10 cellular contexts compared by ENCODE assay signal in the genomic region with DNA sequence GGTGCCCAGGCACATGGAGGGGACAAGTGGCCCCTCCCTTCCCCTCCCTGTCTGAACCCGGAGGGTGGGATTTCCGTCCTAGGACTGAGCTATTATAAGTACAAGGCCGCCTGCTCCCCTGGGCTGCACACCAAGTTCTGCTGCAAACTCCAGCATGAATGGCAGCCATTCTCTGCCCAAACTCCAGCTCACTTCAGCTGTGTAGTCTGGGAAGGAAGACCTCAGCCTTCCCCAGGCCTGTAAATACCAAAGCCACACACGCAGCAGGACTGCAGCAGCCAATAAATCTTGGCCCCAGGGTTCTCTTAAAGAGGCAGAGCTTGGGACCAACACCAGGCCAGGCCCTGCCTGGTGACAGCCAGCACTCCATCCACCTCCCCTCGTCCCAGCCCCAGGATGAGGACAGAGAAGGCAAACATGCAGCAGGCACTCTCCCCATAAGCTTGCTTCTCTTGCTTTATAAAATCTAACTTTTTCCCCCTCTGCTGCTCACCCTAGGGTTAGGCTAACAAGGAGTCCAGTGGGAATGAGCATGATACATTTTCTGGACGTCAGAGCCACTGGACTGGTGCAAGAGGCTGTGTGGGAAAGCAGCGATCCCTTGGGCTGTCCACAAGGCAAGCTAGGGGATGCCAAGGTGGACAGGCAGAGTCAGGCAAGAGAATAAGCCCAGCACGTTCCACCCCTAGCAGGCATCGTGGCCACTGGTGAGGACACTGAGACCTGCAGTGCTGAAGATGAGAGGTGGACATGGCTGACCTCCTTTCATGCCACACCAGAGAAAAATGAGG.
DNase-seq lines count a peak whose midpoint lies in the region; ATAC-seq and TF ChIP-seq lines count a peak whose summit lies in the region.
"Had no signal": no experiment of that assay in that cellular context is flagged by ENCODE, and none has a peak within 500 bp of the region (broad histone marks: within the 10 kb centered on the region; RNA-seq: fewer than 3 reads in every experiment).

No MANE protein-coding gene starts in this region.

- no peak for ATAC-seq in HG03097 (IDR thresholded peaks at IDR 0.05; ENCODE audit: low FRiP score, unreplicated experiment)

- no peaks in the 10 kb centered on the region for H3K4me1 Mint-ChIP-seq in immature natural killer cell

- H3K27me3 Mint-ChIP-seq in immature natural killer cell (ENCODE audit: low read depth in 3 of 3), result peaks cover 0 to 3% (median 1%) of the 10 kb centered on the region in 3 donors

- no peaks in the 10 kb centered on the region for H3K36me3 Mint-ChIP-seq in immature natural killer cell

- TF ChIP-seq CTCF in BE2C (IDR thresholded peaks at IDR 0.05; ENCODE audit: low read depth, low read length), result no peak
- no peak for TF ChIP-seq CTCF in right atrium auricular region (IDR thresholded peaks at IDR 0.05)

- H3K9me3 Mint-ChIP-seq in immature natural killer cell, result no peaks in the 10 kb centered on the region

- DNase-seq in BE2C (peak; percentile 39), right atrium auricular region (ENCODE audit: low spot score) (peak; percentile 76), pons (ENCODE audit: low spot score) (peak; percentile 90), immature natural killer cell (no peak), SKM-1 treated with dmso at 0.1 percent for 144 hours (lab: John Stamatoyannopoulos, UW; ENCODE audit: unreplicated experiment) (no peak), HCEC 1CT (no peak)
- DNase-seq: activated effector memory CD4-positive, alpha-beta T cell treated with anti-CD3 and anti-CD28 coated beads, Interleukin-2, amount 50 U/mL, for 16 hours had no signal

- H3K27ac Mint-ChIP-seq in immature natural killer cell, result no peak overlapping the region

- no peak overlapping the region for H3K4me3 Mint-ChIP-seq in immature natural killer cell

- H3K9me3 ChIP-seq in BE2C, result no peaks in the 10 kb centered on the region
- H3K9me3 ChIP-seq in right atrium auricular region, result no peaks in the 10 kb centered on the region

- H3K4me1 ChIP-seq in BE2C, result peaks cover 8% of the 10 kb centered on the region
- H3K4me1 ChIP-seq in right atrium auricular region, result peaks cover 0 to 47% of the 10 kb centered on the region in 2 donors

- no peak overlapping the region for H3K4me3 ChIP-seq in BE2C (ENCODE audit: low read depth, low read length)
- no peak overlapping the region for H3K4me3 ChIP-seq in right atrium auricular region

- H3K27me3 ChIP-seq in BE2C, result no peaks in the 10 kb centered on the region
- no peaks in the 10 kb centered on the region for H3K27me3 ChIP-seq in right atrium auricular region

- H3K27ac ChIP-seq in angular gyrus (ENCODE audit: low read depth, low read length) (peak overlapping the region; percentile 72), right atrium auricular region (peak overlapping the region; percentile 68 to 75)
- H3K27ac ChIP-seq: C4-2B had no signal

- H3K36me3 ChIP-seq in BE2C (no peaks in the 10 kb centered on the region), right atrium auricular region (no peaks in the 10 kb centered on the region)

Comparison
In these comparisons a context has a peak if more than half of its experiments do, and no peak if none do; other contexts are left out.
1. DNase-seq: peak in BE2C (single experiment), right atrium auricular region (single experiment) and pons (single experiment); none in immature natural killer cell (0 of 3), SKM-1 treated with dmso at 0.1 percent for 144 hours (single experiment) and HCEC 1CT (single experiment).